9 cellular contexts compared by ENCODE assay signal in genomic region chr1:61084560-61084991, GRCh38. TPM values are rescaled to one million over a fixed set of nuclear protein-coding genes. Genes with fewer than 3 reads are reported as not detected.
DNase-seq lines count a peak whose midpoint lies in the region; TF ChIP-seq lines count a peak whose summit lies in the region.
"Had no signal": no experiment of that assay in that cellular context is flagged by ENCODE, and none has a peak within 500 bp of the region (broad histone marks: within the 10 kb centered on the region; RNA-seq: fewer than 3 reads in every experiment).

No MANE protein-coding gene starts in this region.

- H3K36me3 ChIP-seq in stomach, result peaks cover 0 to 13% (median 10%) of the 10 kb centered on the region in 4 donors

- DNase-seq in NCI-H1694 treated with DMSO at 0.1 percent for 48 hours (lab: John Stamatoyannopoulos, UW), result peak; percentile 78
- DNase-seq in NCI-H1694 (lab: John Stamatoyannopoulos, UW), result no peak
- no peak for DNase-seq in activated T-helper 2 cell treated with anti-CD3 and anti-CD28 coated beads, Interferon-gamma antibody, Interleukin-2, Interleukin-4, amounts not matched to agents 10 μg/mL and 5 μg/mL and 100 μg/mL, durations not matched to agents 14 hours and 24 hours and 36 hours (ENCODE audit: low spot score)
- no peak for DNase-seq in immature natural killer cell
- DNase-seq in stomach, result no peak
- DNase-seq in iPS-NIHi7 (ENCODE audit: extremely low spot score), result no peak
- DNase-seq in putamen (ENCODE audit: low spot score), result no peak
- no peak for DNase-seq in SKM-1 (lab: John Stamatoyannopoulos, UW; ENCODE audit: unreplicated experiment)
- DNase-seq: amniotic stem cell had no signal

- no peak for TF ChIP-seq POLR2A in stomach (IDR thresholded peaks at IDR 0.05)

- WGBS in stomach, 5 donors, result 14 to 25% (median 20%) methylated on average over 5 of the region's 5 CpGs

- no peaks in the 10 kb centered on the region for H3K9me3 Mint-ChIP-seq in activated T-helper 2 cell treated with anti-CD3 and anti-CD28 coated beads, Interferon-gamma antibody, Interleukin-2, Interleukin-4, amounts not matched to agents 10 μg/mL and 5 μg/mL and 100 μg/mL, durations not matched to agents 14 hours and 24 hours and 36 hours
- peaks cover 0 to 3% (median 0%) of the 10 kb centered on the region in 6 donors for H3K9me3 Mint-ChIP-seq in immature natural killer cell

- TF ChIP-seq CTCF in stomach (IDR thresholded peaks at IDR 0.05), result no peak

- H3K27me3 Mint-ChIP-seq in activated T-helper 2 cell treated with anti-CD3 and anti-CD28 coated beads, Interferon-gamma antibody, Interleukin-2, Interleukin-4, amounts not matched to agents 10 μg/mL and 5 μg/mL and 100 μg/mL, durations not matched to agents 14 hours and 24 hours and 36 hours (ENCODE audit: low read depth), result peaks cover 60% of the 10 kb centered on the region
- peaks cover 8 to 25% (median 17%) of the 10 kb centered on the region in 3 donors for H3K27me3 Mint-ChIP-seq in immature natural killer cell (ENCODE audit: low read depth in 3 of 3)

- no peak for TF ChIP-seq EP300 in stomach (IDR thresholded peaks at IDR 0.05)

- H3K4me1 ChIP-seq in stomach, result peaks cover 15 to 78% (median 52%) of the 10 kb centered on the region in 4 donors

- intact Hi-C loops in activated T-helper 2 cell treated with anti-CD3 and anti-CD28 coated beads, Interferon-gamma antibody, Interleukin-2, Interleukin-4, amounts not matched to agents 10 μg/mL and 5 μg/mL and 100 μg/mL, durations not matched to agents 14 hours and 24 hours and 36 hours (cut with micrococcal nuclease), result no loop called here
- intact Hi-C loops in stomach (cut with DNase I; ENCODE audit: low total_unique reads), result no loop called here

- H3K27ac ChIP-seq in stomach, result peak overlapping the region in 4 of 5 donors; percentile 89 to 96 (median 93)

- H3K27me3 ChIP-seq in stomach, result peaks cover 0 to 5% (median 0%) of the 10 kb centered on the region in 3 donors

- peaks cover 21% of the 10 kb centered on the region for H3K4me1 Mint-ChIP-seq in activated T-helper 2 cell treated with anti-CD3 and anti-CD28 coated beads, Interferon-gamma antibody, Interleukin-2, Interleukin-4, amounts not matched to agents 10 μg/mL and 5 μg/mL and 100 μg/mL, durations not matched to agents 14 hours and 24 hours and 36 hours (ENCODE audit: low read depth)
- H3K4me1 Mint-ChIP-seq in immature natural killer cell, result peaks cover 30 to 31% of the 10 kb centered on the region in 2 donors

- H3K27ac Mint-ChIP-seq in activated T-helper 2 cell treated with anti-CD3 and anti-CD28 coated beads, Interferon-gamma antibody, Interleukin-2, Interleukin-4, amounts not matched to agents 10 μg/mL and 5 μg/mL and 100 μg/mL, durations not matched to agents 14 hours and 24 hours and 36 hours, result no peak overlapping the region
- no peak overlapping the region for H3K27ac Mint-ChIP-seq in immature natural killer cell

- peak overlapping the region; percentile 77 to 90 (median 88) for H3K4me3 ChIP-seq in stomach

- H3K36me3 Mint-ChIP-seq in activated T-helper 2 cell treated with anti-CD3 and anti-CD28 coated beads, Interferon-gamma antibody, Interleukin-2, Interleukin-4, amounts not matched to agents 10 μg/mL and 5 μg/mL and 100 μg/mL, durations not matched to agents 14 hours and 24 hours and 36 hours (ENCODE audit: low read depth), result peaks cover 2% of the 10 kb centered on the region
- H3K36me3 Mint-ChIP-seq in immature natural killer cell, result peaks cover 0 to 12% (median 4%) of the 10 kb centered on the region in 3 donors

- no peaks in the 10 kb centered on the region for H3K9me3 ChIP-seq in stomach

- peak overlapping the region; percentile 74 for H3K4me3 Mint-ChIP-seq in activated T-helper 2 cell treated with anti-CD3 and anti-CD28 coated beads, Interferon-gamma antibody, Interleukin-2, Interleukin-4, amounts not matched to agents 10 μg/mL and 5 μg/mL and 100 μg/mL, durations not matched to agents 14 hours and 24 hours and 36 hours (ENCODE audit: low read depth)
- peak overlapping the region; percentile 84 to 93 (median 85) for H3K4me3 Mint-ChIP-seq in immature natural killer cell

RNA-seq across cellular contexts. Expression of gene NFIA, which starts 2.2 kb away (rescaled TPM):
- 1.4 and 1.5 TPM in 2 replicates for total RNA-seq in activated T-helper 2 cell treated with anti-CD3 and anti-CD28 coated beads, Interferon-gamma antibody, Interleukin-2, Interleukin-4, amounts not matched to agents 10 μg/mL and 5 μg/mL and 100 μg/mL, durations not matched to agents 14 hours and 24 hours and 36 hours
- polyA plus RNA-seq in immature natural killer cell, result 10 to 100 TPM in 1 of 3 donors, 1 to 10 TPM in 2; 1.7 to 11.5 (median 3.9) TPM
- total RNA-seq in stomach, result 100 to 1,000 TPM in 1 of 5 donors, 10 to 100 TPM in 4; 16.8 to 108 (median 61.0) TPM
- polyA plus RNA-seq in stomach, result 10 to 100 TPM in 2 of 3 donors, 1 to 10 TPM in 1; 9.6 to 11.9 (median 10.0) TPM
